12 cellular contexts compared by ENCODE assay signal in genomic region chr11:65645710-65646109, GRCh38. TPM values are rescaled to one million over a fixed set of nuclear protein-coding genes. Genes with fewer than 3 reads are reported as not detected.
DNase-seq lines count a peak whose midpoint lies in the region; ATAC-seq lines count a peak whose summit lies in the region.
"Had no signal": no experiment of that assay in that cellular context is flagged by ENCODE, and none has a peak within 500 bp of the region (broad histone marks: within the 10 kb centered on the region; RNA-seq: fewer than 3 reads in every experiment).

No MANE protein-coding gene starts in this region.

- DNase-seq in HCEC 1CT (peak; percentile 13), astrocyte of the hippocampus (ENCODE audit: low read depth, low spot score) (peak; percentile 74), NCI-H774 (lab: John Stamatoyannopoulos, UW) (no peak), ACHN (no peak), NCI-H1092 treated with DMSO at 0.1 percent for 48 hours (lab: John Stamatoyannopoulos, UW) (no peak)
- DNase-seq in naive thymus-derived CD8-positive, alpha-beta T cell = no peak
- DNase-seq: NCI-H187 treated with DMSO at 0.1 percent for 48 hours; nucleus accumbens; stimulated activated CD4-positive, alpha-beta T cell treated with anti-CD3 and anti-CD28 coated beads, Interleukin-2, amount 100 ng/mL, for 24 hours; T-helper 1 cell had no signal

- peaks cover 0 to 62% (median 8%) of the 10 kb centered on the region in 3 donors for H3K36me3 Mint-ChIP-seq in naive thymus-derived CD8-positive, alpha-beta T cell

- H3K9me3 Mint-ChIP-seq in naive thymus-derived CD8-positive, alpha-beta T cell = no peaks in the 10 kb centered on the region
- H3K9me3 Mint-ChIP-seq: CD4-positive, alpha-beta memory T cell had no signal

- H3K27me3 Mint-ChIP-seq in naive thymus-derived CD8-positive, alpha-beta T cell = peaks cover 0 to 3% (median 0%) of the 10 kb centered on the region in 5 donors
- H3K27me3 Mint-ChIP-seq: CD4-positive, alpha-beta memory T cell had no signal

- in situ Hi-C loops in ACHN (cut with HindIII; ENCODE audit: low pct_ligation_motif_present, low pct_unique_long_range_greater_than_20kb, low sequenced_read_pairs) = no loop called here

- no peak for ATAC-seq in naive thymus-derived CD8-positive, alpha-beta T cell

- H3K4me1 Mint-ChIP-seq in naive thymus-derived CD8-positive, alpha-beta T cell = peaks cover 18 to 44% (median 35%) of the 10 kb centered on the region in 4 donors

- POLR2A ChIA-PET in naive thymus-derived CD8-positive, alpha-beta T cell (lab: Charles Lee) = interaction anchor here (34.7 to 38.5 kb wide), 2 partner anchors 6 to 19 kb away, joined by 1068 read pairs; partner anchors contain the start of genes MAP3K11, PCNX3, RELA and SIPA1

- peak overlapping the region in 7 of 10 donors; percentile 37 to 83 (median 74) for H3K27ac Mint-ChIP-seq in naive thymus-derived CD8-positive, alpha-beta T cell

- no peak overlapping the region for H3K4me3 Mint-ChIP-seq in naive thymus-derived CD8-positive, alpha-beta T cell

RNA-seq across cellular contexts. Expression of gene SIPA1, which starts 7.8 kb away (rescaled TPM):
- 100 to 1,000 TPM; 155 to 157 TPM for total RNA-seq in naive thymus-derived CD8-positive, alpha-beta T cell
- 100 to 1,000 TPM; 118 to 238 (median 140) TPM for polyA plus RNA-seq in naive thymus-derived CD8-positive, alpha-beta T cell

RNA-seq across cellular contexts. Expression of gene RELA, which starts 17.0 kb away (rescaled TPM):
- total RNA-seq in naive thymus-derived CD8-positive, alpha-beta T cell = 100 to 1,000 TPM; 175 to 184 TPM
- 10 to 100 TPM; 38.4 to 69.8 (median 56.6) TPM for polyA plus RNA-seq in naive thymus-derived CD8-positive, alpha-beta T cell

RNA-seq across cellular contexts. Expression of gene PCNX3, which starts 30.1 kb away (rescaled TPM):
- 10 to 100 TPM; 57.4 to 64.2 TPM for total RNA-seq in naive thymus-derived CD8-positive, alpha-beta T cell
- polyA plus RNA-seq in naive thymus-derived CD8-positive, alpha-beta T cell = 1 to 10 TPM in 2 of 3 donors, under 1 TPM in 1; 0.96 to 6.5 (median 2.2) TPM

RNA-seq across cellular contexts. Expression of gene MAP3K11, which starts 31.7 kb away (rescaled TPM):
- total RNA-seq in naive thymus-derived CD8-positive, alpha-beta T cell = 10 to 100 TPM; 61.6 to 66.3 TPM
- polyA plus RNA-seq in naive thymus-derived CD8-positive, alpha-beta T cell = 10 to 100 TPM in 2 of 3 donors, 1 to 10 TPM in 1; 8.7 to 20.5 (median 12.7) TPM

RNA-seq across cellular contexts. Expression of gene KCNK7, which starts 50.1 kb away (rescaled TPM):
- total RNA-seq in naive thymus-derived CD8-positive, alpha-beta T cell = 1 to 10 TPM; 2.4 to 5.0 TPM
- under 1 TPM in 1 of 3 donors, not detected in 2; 0.34 TPM for polyA plus RNA-seq in naive thymus-derived CD8-positive, alpha-beta T cell
- total RNA-seq: ascending aorta had no signal

Comparison
In these comparisons a context has a peak if more than half of its experiments do, and no peak if none do; other contexts are left out.
1. DNase-seq: peak in HCEC 1CT (single experiment) and astrocyte of the hippocampus (single experiment); none in naive thymus-derived CD8-positive, alpha-beta T cell (0 of 10), NCI-H774 (single experiment), ACHN (single experiment) and NCI-H1092 treated with DMSO at 0.1 percent for 48 hours (single experiment).